In the genomic region with DNA sequence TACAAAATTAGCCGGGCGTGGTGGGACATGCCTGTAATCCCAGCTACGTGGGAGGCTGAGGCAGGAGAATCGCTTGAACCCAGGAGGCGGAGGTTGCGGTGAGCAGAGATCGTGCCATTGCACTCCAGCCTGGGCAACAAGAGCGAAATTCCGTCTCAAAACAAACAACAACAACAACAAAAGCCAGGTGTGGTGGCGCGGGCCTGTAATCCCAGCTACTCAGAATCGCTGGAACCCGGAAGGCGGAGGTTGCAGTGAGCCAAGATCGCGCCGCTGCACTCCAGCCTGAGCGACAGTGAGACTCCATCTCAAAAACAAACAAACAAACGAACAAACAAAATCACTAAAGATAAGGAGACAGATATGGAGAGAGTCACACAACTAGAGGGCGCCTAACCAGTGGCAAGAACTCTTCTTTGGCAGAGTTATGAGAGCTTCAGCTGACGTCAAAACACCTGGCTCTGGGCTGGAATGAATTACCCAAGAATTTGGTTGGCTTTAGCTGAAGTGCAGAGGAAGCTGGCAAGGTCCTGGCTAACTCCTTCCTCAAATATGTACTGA, we compare ENCODE assay signal across 1 cellular context.
TF ChIP-seq lines count a peak whose summit lies in the region.
"Not testable (repeated sequence)": the region's sequence is repeated elsewhere in the genome, so short reads cannot be mapped to it uniquely, and the experiment has no call there.

No MANE protein-coding gene starts in this region.

TF ChIP-seq in K562, 482 proteins besides CTCF, POLR2A, EP300 and RAD21:
- TF ChIP-seq SOX6 (IDR thresholded peaks at IDR 0.05): peak; percentile 42
- TF ChIP-seq SMARCA4 (IDR thresholded peaks at IDR 0.05): peak; percentile 10; the same call in 1 of the 2 replicates
- TF ChIP-seq, protein P1, sequence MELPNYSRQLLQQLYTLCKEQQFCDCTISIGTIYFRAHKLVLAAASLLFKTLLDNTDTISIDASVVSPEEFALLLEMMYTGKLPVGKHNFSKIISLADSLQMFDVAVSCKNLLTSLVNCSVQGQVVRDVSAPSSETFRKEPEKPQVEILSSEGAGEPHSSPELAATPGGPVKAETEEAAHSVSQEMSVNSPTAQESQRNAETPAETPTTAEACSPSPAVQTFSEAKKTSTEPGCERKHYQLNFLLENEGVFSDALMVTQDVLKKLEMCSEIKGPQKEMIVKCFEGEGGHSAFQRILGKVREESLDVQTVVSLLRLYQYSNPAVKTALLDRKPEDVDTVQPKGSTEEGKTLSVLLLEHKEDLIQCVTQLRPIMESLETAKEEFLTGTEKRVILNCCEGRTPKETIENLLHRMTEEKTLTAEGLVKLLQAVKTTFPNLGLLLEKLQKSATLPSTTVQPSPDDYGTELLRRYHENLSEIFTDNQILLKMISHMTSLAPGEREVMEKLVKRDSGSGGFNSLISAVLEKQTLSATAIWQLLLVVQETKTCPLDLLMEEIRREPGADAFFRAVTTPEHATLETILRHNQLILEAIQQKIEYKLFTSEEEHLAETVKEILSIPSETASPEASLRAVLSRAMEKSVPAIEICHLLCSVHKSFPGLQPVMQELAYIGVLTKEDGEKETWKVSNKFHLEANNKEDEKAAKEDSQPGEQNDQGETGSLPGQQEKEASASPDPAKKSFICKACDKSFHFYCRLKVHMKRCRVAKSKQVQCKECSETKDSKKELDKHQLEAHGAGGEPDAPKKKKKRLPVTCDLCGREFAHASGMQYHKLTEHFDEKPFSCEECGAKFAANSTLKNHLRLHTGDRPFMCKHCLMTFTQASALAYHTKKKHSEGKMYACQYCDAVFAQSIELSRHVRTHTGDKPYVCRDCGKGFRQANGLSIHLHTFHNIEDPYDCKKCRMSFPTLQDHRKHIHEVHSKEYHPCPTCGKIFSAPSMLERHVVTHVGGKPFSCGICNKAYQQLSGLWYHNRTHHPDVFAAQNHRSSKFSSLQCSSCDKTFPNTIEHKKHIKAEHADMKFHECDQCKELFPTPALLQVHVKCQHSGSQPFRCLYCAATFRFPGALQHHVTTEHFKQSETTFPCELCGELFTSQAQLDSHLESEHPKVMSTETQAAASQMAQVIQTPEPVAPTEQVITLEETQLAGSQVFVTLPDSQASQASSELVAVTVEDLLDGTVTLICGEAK (IDR thresholded peaks at IDR 0.05): peak; percentile 56; the same call in 1 of the 2 replicates
- TF ChIP-seq, protein P1 (CRISPR knock-in tag; IDR thresholded peaks at IDR 0.05): not testable (repeated sequence)
- peak in 1 of 2 experiments; percentile 22; a peak in 1 of 4 replicates for TF ChIP-seq TEAD1 (CRISPR knock-in tag; IDR thresholded peaks at IDR 0.05)
- peak; percentile 77 for TF ChIP-seq ZFX (CRISPR knock-in tag; IDR thresholded peaks at IDR 0.05)
- TF ChIP-seq HLTF (IDR thresholded peaks at IDR 0.05): 0 out of 2 replicates have a peak, but pooled peaks have one; percentile 55
- TF ChIP-seq NBN (IDR thresholded peaks at IDR 0.05; ENCODE audit: low read depth): 0 out of 2 replicates have a peak, but pooled peaks have one; percentile 15
- TF ChIP-seq, protein P2, sequence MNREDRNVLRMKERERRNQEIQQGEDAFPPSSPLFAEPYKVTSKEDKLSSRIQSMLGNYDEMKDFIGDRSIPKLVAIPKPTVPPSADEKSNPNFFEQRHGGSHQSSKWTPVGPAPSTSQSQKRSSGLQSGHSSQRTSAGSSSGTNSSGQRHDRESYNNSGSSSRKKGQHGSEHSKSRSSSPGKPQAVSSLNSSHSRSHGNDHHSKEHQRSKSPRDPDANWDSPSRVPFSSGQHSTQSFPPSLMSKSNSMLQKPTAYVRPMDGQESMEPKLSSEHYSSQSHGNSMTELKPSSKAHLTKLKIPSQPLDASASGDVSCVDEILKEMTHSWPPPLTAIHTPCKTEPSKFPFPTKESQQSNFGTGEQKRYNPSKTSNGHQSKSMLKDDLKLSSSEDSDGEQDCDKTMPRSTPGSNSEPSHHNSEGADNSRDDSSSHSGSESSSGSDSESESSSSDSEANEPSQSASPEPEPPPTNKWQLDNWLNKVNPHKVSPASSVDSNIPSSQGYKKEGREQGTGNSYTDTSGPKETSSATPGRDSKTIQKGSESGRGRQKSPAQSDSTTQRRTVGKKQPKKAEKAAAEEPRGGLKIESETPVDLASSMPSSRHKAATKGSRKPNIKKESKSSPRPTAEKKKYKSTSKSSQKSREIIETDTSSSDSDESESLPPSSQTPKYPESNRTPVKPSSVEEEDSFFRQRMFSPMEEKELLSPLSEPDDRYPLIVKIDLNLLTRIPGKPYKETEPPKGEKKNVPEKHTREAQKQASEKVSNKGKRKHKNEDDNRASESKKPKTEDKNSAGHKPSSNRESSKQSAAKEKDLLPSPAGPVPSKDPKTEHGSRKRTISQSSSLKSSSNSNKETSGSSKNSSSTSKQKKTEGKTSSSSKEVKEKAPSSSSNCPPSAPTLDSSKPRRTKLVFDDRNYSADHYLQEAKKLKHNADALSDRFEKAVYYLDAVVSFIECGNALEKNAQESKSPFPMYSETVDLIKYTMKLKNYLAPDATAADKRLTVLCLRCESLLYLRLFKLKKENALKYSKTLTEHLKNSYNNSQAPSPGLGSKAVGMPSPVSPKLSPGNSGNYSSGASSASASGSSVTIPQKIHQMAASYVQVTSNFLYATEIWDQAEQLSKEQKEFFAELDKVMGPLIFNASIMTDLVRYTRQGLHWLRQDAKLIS (CRISPR knock-in tag; IDR thresholded peaks at IDR 0.05): 0 out of 2 replicates have a peak, but pooled peaks have one; percentile 73
- TF ChIP-seq GTF2E2 (tag; IDR thresholded peaks at IDR 0.05): peak; percentile 59; the same call in 1 of the 2 replicates
- peak; percentile 43; the same call in 1 of the 2 replicates for TF ChIP-seq ELF1 (tag; IDR thresholded peaks at IDR 0.05)
- peak in 1 of 2 experiments; percentile 58; a peak in 1 of 4 replicates for TF ChIP-seq FOXA3 (CRISPR knock-in tag; conservative IDR thresholded peaks at IDR 0.05 in 1 of 2, IDR thresholded peaks at IDR 0.05 in 1 of 2)
- TF ChIP-seq, protein P3, sequence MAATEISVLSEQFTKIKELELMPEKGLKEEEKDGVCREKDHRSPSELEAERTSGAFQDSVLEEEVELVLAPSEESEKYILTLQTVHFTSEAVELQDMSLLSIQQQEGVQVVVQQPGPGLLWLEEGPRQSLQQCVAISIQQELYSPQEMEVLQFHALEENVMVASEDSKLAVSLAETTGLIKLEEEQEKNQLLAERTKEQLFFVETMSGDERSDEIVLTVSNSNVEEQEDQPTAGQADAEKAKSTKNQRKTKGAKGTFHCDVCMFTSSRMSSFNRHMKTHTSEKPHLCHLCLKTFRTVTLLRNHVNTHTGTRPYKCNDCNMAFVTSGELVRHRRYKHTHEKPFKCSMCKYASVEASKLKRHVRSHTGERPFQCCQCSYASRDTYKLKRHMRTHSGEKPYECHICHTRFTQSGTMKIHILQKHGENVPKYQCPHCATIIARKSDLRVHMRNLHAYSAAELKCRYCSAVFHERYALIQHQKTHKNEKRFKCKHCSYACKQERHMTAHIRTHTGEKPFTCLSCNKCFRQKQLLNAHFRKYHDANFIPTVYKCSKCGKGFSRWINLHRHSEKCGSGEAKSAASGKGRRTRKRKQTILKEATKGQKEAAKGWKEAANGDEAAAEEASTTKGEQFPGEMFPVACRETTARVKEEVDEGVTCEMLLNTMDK (IDR thresholded peaks at IDR 0.05; ENCODE audit: borderline replicate concordance, insufficient read depth, low read depth, low read length, poor library complexity, severe bottlenecking): peak; percentile 68
- 0 out of 2 replicates have a peak, but pooled peaks have one; percentile 44 for TF ChIP-seq CREM (IDR thresholded peaks at IDR 0.05; ENCODE audit: low read depth)
- TF ChIP-seq ADNP (tag; IDR thresholded peaks at IDR 0.05): peak; percentile 96
- TF ChIP-seq CREB1, ATF3 (IDR thresholded peaks at IDR 0.05): not testable (repeated sequence)
- TF ChIP-seq CREB1 (CRISPR knock-in tag; IDR thresholded peaks at IDR 0.05): 0 out of 2 replicates have a peak, but pooled peaks have one; percentile 9
- TF ChIP-seq SMARCE1 (IDR thresholded peaks at IDR 0.05): 0 out of 2 replicates have a peak, but pooled peaks have one; percentile 16
- TF ChIP-seq ATF3 (CRISPR knock-in tag; conservative IDR thresholded peaks at IDR 0.05): 0 out of 2 replicates have a peak, but pooled peaks have one; percentile 1
- TF ChIP-seq PHB (CRISPR knock-in tag; IDR thresholded peaks at IDR 0.05): 0 out of 2 replicates have a peak, but pooled peaks have one; percentile 44
- 0 out of 2 replicates have a peak, but pooled peaks have one; percentile 49 for TF ChIP-seq SMARCA5 (IDR thresholded peaks at IDR 0.05)
- peak; percentile 54 to 56; a peak in 3 of 4 replicates for TF ChIP-seq FOXK2 (conservative IDR thresholded peaks at IDR 0.05 in 1 of 2, IDR thresholded peaks at IDR 0.05 in 1 of 2; ENCODE audit: low read depth in 2 of 2)
- peak; percentile 71; the same call in 1 of the 2 replicates for TF ChIP-seq FOXP1 (CRISPR knock-in tag; IDR thresholded peaks at IDR 0.05)
- TF ChIP-seq MLLT1 (IDR thresholded peaks at IDR 0.05): peak in 1 of 2 experiments; percentile 82; a peak in 2 of 4 replicates
- TF ChIP-seq ZEB2 (IDR thresholded peaks at IDR 0.05): peak; percentile 47; the same call in 1 of the 2 replicates
- 0 out of 2 replicates have a peak, but pooled peaks have one; percentile 12 for TF ChIP-seq DPF2 (IDR thresholded peaks at IDR 0.05)
- TF ChIP-seq ESRRA (IDR thresholded peaks at IDR 0.05; ENCODE audit: borderline replicate concordance, low read depth): 0 out of 2 replicates have a peak, but pooled peaks have one; percentile 4
